In the genomic region with DNA sequence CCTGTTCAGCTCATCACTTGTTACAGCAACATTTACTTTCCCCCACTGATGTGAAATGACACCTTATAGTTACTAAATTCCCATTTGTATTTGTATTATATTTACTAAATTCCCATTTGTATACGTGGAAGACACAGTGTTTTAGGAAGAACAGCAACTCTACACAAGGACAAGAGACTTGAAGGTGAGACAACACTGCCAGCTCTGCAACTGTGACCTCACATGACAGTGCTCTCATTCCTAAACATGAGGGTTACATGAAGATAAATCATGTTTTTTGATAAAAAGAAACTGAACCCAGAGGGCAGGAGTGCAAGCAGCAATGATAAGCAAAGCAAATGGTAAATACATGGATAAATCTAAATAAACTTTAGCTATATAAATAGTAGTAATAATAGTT, we compare ENCODE assay signal across 14 cellular contexts.
DNase-seq lines count a peak whose midpoint lies in the region; ATAC-seq and FAIRE-seq lines count a peak whose summit lies in the region.
"Had no signal": no experiment of that assay in that cellular context is flagged by ENCODE, and none has a peak within 500 bp of the region (broad histone marks: within the 10 kb centered on the region; RNA-seq: fewer than 3 reads in every experiment).

No MANE protein-coding gene starts in this region.

- WGBS in right cardiac atrium: 75% methylated on average over 1 of the region's 1 CpG

- peak; percentile 8 for FAIRE-seq in GM19239 (lab: Jason Lieb, UNC)

- H3K27ac Mint-ChIP-seq in T-helper 17 cell: peak overlapping the region; percentile 34
- H3K27ac Mint-ChIP-seq: B cell; CD4-positive, alpha-beta T cell had no signal

- no peak for DNase-seq in Right ventricle myocardium superior
- no peak for DNase-seq in right cardiac atrium
- no peak for DNase-seq in GM19239 (ENCODE audit: insufficient read length, low spot score)
- no peak for DNase-seq in T-helper 17 cell
- DNase-seq in Karpas-422: no peak
- DNase-seq: C1 segment of cervical spinal cord; Calu3; CD4-positive, alpha-beta T cell; DMS 273 treated with DMSO at 0.1 percent for 48 hours; H7; IMR-90 had no signal

- H3K79me2 ChIP-seq in Karpas-422 (ENCODE audit: low read length): no peaks in the 10 kb centered on the region

- H3K4me2 ChIP-seq in Karpas-422 (ENCODE audit: low read depth, low read length, poor library complexity, severe bottlenecking): no peak overlapping the region

- no peaks in the 10 kb centered on the region for H3K27me3 ChIP-seq in right cardiac atrium (ENCODE audit: control insufficient read depth, insufficient read depth)
- no peaks in the 10 kb centered on the region for H3K27me3 ChIP-seq in Karpas-422 (ENCODE audit: low read length)

- H3K36me3 Mint-ChIP-seq in T-helper 17 cell (ENCODE audit: low read depth): peaks cover 2% of the 10 kb centered on the region

- H2AFZ ChIP-seq in Karpas-422 (ENCODE audit: low read length): no peak overlapping the region

- H3K4me1 ChIP-seq in right cardiac atrium (ENCODE audit: control insufficient read depth, insufficient read depth, low read length) (no peaks in the 10 kb centered on the region), Karpas-422 (ENCODE audit: low read length) (no peaks in the 10 kb centered on the region)

- intact Hi-C loops in Right ventricle myocardium superior (cut with DNase I) (no loop called here), right cardiac atrium (cut with DNase I) (no loop called here)

- H3K9me3 ChIP-seq in right cardiac atrium (ENCODE audit: control insufficient read depth, low read length) (no peaks in the 10 kb centered on the region), T-helper 17 cell (ENCODE audit: control insufficient read depth, low read length, poor library complexity, severe bottlenecking) (no peaks in the 10 kb centered on the region), Karpas-422 (ENCODE audit: low read length) (no peaks in the 10 kb centered on the region)

- H4K20me1 ChIP-seq in Karpas-422 (ENCODE audit: insufficient read depth, low read depth, low read length): no peaks in the 10 kb centered on the region

- no peak overlapping the region for H3K9ac ChIP-seq in Karpas-422 (ENCODE audit: low read length)

- H3K4me3 ChIP-seq in right cardiac atrium (ENCODE audit: low read length) (no peak overlapping the region), Karpas-422 (ENCODE audit: low read length) (no peak overlapping the region)

- no peak overlapping the region for H3K4me3 Mint-ChIP-seq in T-helper 17 cell
- H3K4me3 Mint-ChIP-seq: B cell; CD4-positive, alpha-beta T cell had no signal

- H3K4me1 Mint-ChIP-seq in T-helper 17 cell: peaks cover 8% of the 10 kb centered on the region

- H3K36me3 ChIP-seq in Karpas-422 (ENCODE audit: insufficient read depth, low read length): peaks cover 17% of the 10 kb centered on the region

- ATAC-seq in Right ventricle myocardium superior (ENCODE audit: poor library complexity) (peak; percentile 55), right cardiac atrium (no peak), T-helper 17 cell (no peak), HG03439 (IDR thresholded peaks at IDR 0.05; ENCODE audit: unreplicated experiment) (no peak), GM18519 (IDR thresholded peaks at IDR 0.05; ENCODE audit: low FRiP score, unreplicated experiment) (no peak)

- H3K27me3 Mint-ChIP-seq in T-helper 17 cell: no peaks in the 10 kb centered on the region
- H3K27me3 Mint-ChIP-seq: B cell; CD4-positive, alpha-beta T cell had no signal

- no peaks in the 10 kb centered on the region for H3K9me2 ChIP-seq in Karpas-422 (replicated peaks; ENCODE audit: insufficient read depth, low read length)

- H3K27ac ChIP-seq in right cardiac atrium (ENCODE audit: low read length) (no peak overlapping the region), Karpas-422 (ENCODE audit: low read length) (no peak overlapping the region)
